In the genomic region with DNA sequence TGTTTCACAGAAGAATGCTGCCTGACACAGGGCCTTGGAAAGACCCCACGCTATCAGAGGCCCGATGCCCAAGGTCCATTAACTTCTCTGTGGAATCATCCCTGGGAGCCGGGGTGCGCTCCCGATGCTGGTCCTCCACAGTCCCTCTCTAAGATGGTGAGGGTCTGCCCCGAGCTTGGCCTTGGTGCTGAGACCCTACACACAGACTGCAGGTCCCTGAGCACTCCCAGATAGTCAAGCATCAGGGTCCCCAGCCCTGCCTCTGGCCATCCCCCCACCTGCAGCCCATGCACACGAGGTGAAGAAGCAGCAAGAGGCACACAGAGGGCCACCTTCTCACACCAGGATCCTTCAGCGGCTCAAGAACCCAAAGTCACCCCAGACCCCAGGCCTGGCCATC, we compare ENCODE assay signal across 26 cellular contexts.
"Had no signal": no experiment of that assay in that cellular context is flagged by ENCODE, and none has a peak within 500 bp of the region (broad histone marks: within the 10 kb centered on the region; RNA-seq: fewer than 3 reads in every experiment).

No MANE protein-coding gene starts in this region.

- H3K36me3 Mint-ChIP-seq: activated CD4-positive, alpha-beta memory T cell treated with anti-CD3 and anti-CD28 coated beads for 36 hours; activated naive CD8-positive, alpha-beta T cell had no signal

- H3K27me3 ChIP-seq: brain microvascular endothelial cell, foreskin keratinocyte, gastrocnemius medialis had no signal

- H3K4me3 Mint-ChIP-seq: activated CD4-positive, alpha-beta memory T cell treated with anti-CD3 and anti-CD28 coated beads for 36 hours; activated CD4-positive, alpha-beta T cell treated with anti-CD3 and anti-CD28 coated beads for 36 hours; activated CD4-positive, alpha-beta T cell treated with anti-CD3 and anti-CD28 coated beads, Interleukin-2, amount 10 ng/mL, durations not matched to agents 24 days and 14 days; activated CD8-positive, alpha-beta T cell treated with anti-CD3 and anti-CD28 coated beads, Interleukin-2, amount 10 ng/mL, durations not matched to agents 7 days and 5 days; activated naive CD8-positive, alpha-beta T cell; activated T-cell treated with anti-CD3 and anti-CD28 coated beads, Interleukin-2, amount 50 U/mL, for 4 hours; activated T-helper 17 cell treated with anti-CD3 and anti-CD28 coated beads, Interleukin-2, amount 50 U/mL, for 72 hours; central memory CD8-positive, alpha-beta T cell; effector memory CD8-positive, alpha-beta T cell had no signal

- H3K36me3 ChIP-seq: brain microvascular endothelial cell, esophagus muscularis mucosa, gastrocnemius medialis had no signal

- H3K9me3 ChIP-seq: esophagus muscularis mucosa, gastrocnemius medialis had no signal

- H3K4me3 ChIP-seq: esophagus muscularis mucosa, gastrocnemius medialis had no signal

- H3K9me3 Mint-ChIP-seq: activated CD4-positive, alpha-beta T cell treated with anti-CD3 and anti-CD28 coated beads, Interleukin-2, amount 10 ng/mL, durations not matched to agents 24 days and 14 days had no signal

- H3K4me1 Mint-ChIP-seq: activated CD4-positive, alpha-beta T cell treated with anti-CD3 and anti-CD28 coated beads for 36 hours; activated CD4-positive, alpha-beta T cell treated with anti-CD3 and anti-CD28 coated beads, Interleukin-2, amount 10 ng/mL, durations not matched to agents 24 days and 14 days; activated T-helper 17 cell treated with anti-CD3 and anti-CD28 coated beads, Interleukin-2, amount 50 U/mL, for 72 hours; central memory CD8-positive, alpha-beta T cell had no signal

- H3K27ac ChIP-seq: brain microvascular endothelial cell, esophagus muscularis mucosa, foreskin keratinocyte, gastrocnemius medialis had no signal

- DNase-seq: activated CD4-positive, alpha-beta memory T cell treated with anti-CD3 and anti-CD28 coated beads for 36 hours; activated CD4-positive, alpha-beta T cell treated with anti-CD3 and anti-CD28 coated beads for 36 hours; activated CD4-positive, alpha-beta T cell treated with anti-CD3 and anti-CD28 coated beads, Interleukin-2, amount 10 ng/mL, durations not matched to agents 24 days and 14 days; activated CD4-positive, CD25-positive, alpha-beta regulatory T cell; activated CD4-positive, CD25-positive, alpha-beta regulatory T cell treated with anti-CD3 and anti-CD28 coated beads, Interleukin-2, amount 50 U/mL, for 72 hours; activated CD8-positive, alpha-beta T cell treated with anti-CD3 and anti-CD28 coated beads, Interleukin-2, amount 10 ng/mL, durations not matched to agents 7 days and 5 days; activated effector memory CD4-positive, alpha-beta T cell treated with Interleukin-2 at 50 U/mL for 16 hours; activated gamma-delta T cell treated with Interleukin-2 at 50 U/mL for 16 hours; activated naive CD4-positive, alpha-beta T cell treated with anti-CD3 and anti-CD28 coated beads, Interleukin-2, amount 50 U/mL, for 16 hours; activated naive CD4-positive, alpha-beta T cell treated with Interleukin-2 at 50 U/mL for 16 hours; activated T-cell treated with anti-CD3 and anti-CD28 coated beads, Interleukin-2, amount 50 U/mL, for 4 hours; amniotic stem cell; anterior cingulate cortex; brain microvascular endothelial cell; cortex of kidney; dermis blood vessel endothelial cell; effector CD4-positive, alpha-beta T cell; effector memory CD8-positive, alpha-beta T cell; erythroblast; foreskin keratinocyte; gastrocnemius medialis; T-helper 2 cell had no signal

- H3K27ac Mint-ChIP-seq: activated CD4-positive, alpha-beta memory T cell treated with anti-CD3 and anti-CD28 coated beads for 36 hours; activated CD4-positive, alpha-beta T cell treated with anti-CD3 and anti-CD28 coated beads for 36 hours; activated CD4-positive, alpha-beta T cell treated with anti-CD3 and anti-CD28 coated beads, Interleukin-2, amount 10 ng/mL, durations not matched to agents 24 days and 14 days; activated CD8-positive, alpha-beta T cell treated with anti-CD3 and anti-CD28 coated beads, Interleukin-2, amount 10 ng/mL, durations not matched to agents 7 days and 5 days; activated naive CD8-positive, alpha-beta T cell; activated T-helper 17 cell treated with anti-CD3 and anti-CD28 coated beads, Interleukin-2, amount 50 U/mL, for 72 hours; effector memory CD8-positive, alpha-beta T cell had no signal

- H3K27me3 Mint-ChIP-seq: activated CD4-positive, alpha-beta T cell treated with anti-CD3 and anti-CD28 coated beads, Interleukin-2, amount 10 ng/mL, durations not matched to agents 24 days and 14 days; central memory CD8-positive, alpha-beta T cell; effector memory CD8-positive, alpha-beta T cell had no signal

- ATAC-seq: activated CD4-positive, alpha-beta T cell treated with anti-CD3 and anti-CD28 coated beads for 36 hours; activated CD8-positive, alpha-beta T cell treated with anti-CD3 and anti-CD28 coated beads, Interleukin-2, amount 10 ng/mL, durations not matched to agents 7 days and 5 days; activated T-cell treated with anti-CD3 and anti-CD28 coated beads, Interleukin-2, amount 50 U/mL, for 4 hours; activated T-helper 17 cell treated with anti-CD3 and anti-CD28 coated beads, Interleukin-2, amount 50 U/mL, for 72 hours; effector memory CD8-positive, alpha-beta T cell; foreskin keratinocyte; gastrocnemius medialis had no signal

- H3K4me1 ChIP-seq: esophagus muscularis mucosa, foreskin keratinocyte had no signal
